In genomic region chr1:159981351-159982055, GRCh38 we compare ENCODE assay signal across 1 cellular context.
TF ChIP-seq lines count a peak whose summit lies in the region.

No MANE protein-coding gene starts in this region.

TF ChIP-seq in H1, 55 proteins besides CTCF, POLR2A, EP300 and RAD21:
- TF ChIP-seq KDM5A (IDR thresholded peaks at IDR 0.05; ENCODE audit: low read length) (no peak), SP1 (IDR thresholded peaks at IDR 0.05; ENCODE audit: low read depth, low read length) (no peak), NRF1 (IDR thresholded peaks at IDR 0.05; ENCODE audit: low read depth, low read length) (no peak), ZNF274 (IDR thresholded peaks at IDR 0.05; ENCODE audit: borderline replicate concordance, extremely low read depth, low read length) (no peak), CEBPB (IDR thresholded peaks at IDR 0.05; ENCODE audit: low read depth, low read length) (no peak), POLR2AphosphoS5 (IDR thresholded peaks at IDR 0.05; ENCODE audit: low read depth, low read length) (no peak), TCF12 (IDR thresholded peaks at IDR 0.05; ENCODE audit: low read depth, low read length) (no peak), EZH2 (IDR thresholded peaks at IDR 0.05; ENCODE audit: low read depth, low read length, severe bottlenecking) (no peak), GTF2F1 (IDR thresholded peaks at IDR 0.05; ENCODE audit: borderline replicate concordance, low read depth, low read length) (no peak), RBBP5 (IDR thresholded peaks at IDR 0.05; ENCODE audit: borderline replicate concordance, low read depth, low read length) (no peak), TBP (IDR thresholded peaks at IDR 0.05; ENCODE audit: low read depth, low read length) (no peak), YY1 (IDR thresholded peaks at IDR 0.05; ENCODE audit: low read depth, low read length) (no peak), MAX (IDR thresholded peaks at IDR 0.05) (no peak), KDM1A (IDR thresholded peaks at IDR 0.05; ENCODE audit: borderline replicate concordance, low read length) (no peak), BRCA1 (IDR thresholded peaks at IDR 0.05; ENCODE audit: low read depth, low read length) (no peak), ATF2 (IDR thresholded peaks at IDR 0.05; ENCODE audit: low read length) (no peak), NANOG (IDR thresholded peaks at IDR 0.05; ENCODE audit: insufficient read depth, low read depth, low read length, poor library complexity, severe bottlenecking) (no peak), USF2 (IDR thresholded peaks at IDR 0.05; ENCODE audit: low read length) (no peak)
